11 cellular contexts compared by ENCODE assay signal in the genomic region with DNA sequence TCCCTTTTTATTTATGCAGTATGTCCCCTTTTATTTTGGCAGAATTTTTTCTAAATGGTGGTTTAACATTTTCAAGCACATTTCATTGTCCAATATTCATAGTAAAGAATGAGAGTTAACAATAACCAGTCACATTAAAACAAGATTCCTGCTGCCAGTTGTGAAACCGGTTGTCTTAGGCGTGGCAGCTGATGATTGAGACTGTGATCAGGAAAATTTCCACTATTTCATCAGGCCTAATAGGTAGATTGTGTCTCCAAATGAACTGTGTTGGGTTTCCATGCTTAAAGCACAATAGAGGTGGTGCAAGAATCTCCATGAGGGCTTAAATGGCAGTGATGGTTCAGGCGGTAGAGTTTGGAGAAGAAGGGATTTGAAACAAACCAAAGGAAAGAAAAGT. TPM values are rescaled to one million over a fixed set of nuclear protein-coding genes. Genes with fewer than 3 reads are reported as not detected.
DNase-seq lines count a peak whose midpoint lies in the region; ATAC-seq and TF ChIP-seq lines count a peak whose summit lies in the region.
"Had no signal": no experiment of that assay in that cellular context is flagged by ENCODE, and none has a peak within 500 bp of the region (broad histone marks: within the 10 kb centered on the region; RNA-seq: fewer than 3 reads in every experiment).

No MANE protein-coding gene starts in this region.

- no peak overlapping the region for H3K27ac ChIP-seq in PC-3 (ENCODE audit: low read length)
- H3K27ac ChIP-seq in effector memory CD4-positive, alpha-beta T cell (ENCODE audit: insufficient read depth, low read length, poor library complexity, severe bottlenecking), result peak overlapping the region; percentile 81
- H3K27ac ChIP-seq: C4-2B, WERI-Rb-1 had no signal

- ATAC-seq in PC-3 (no peak), GM18502 (IDR thresholded peaks at IDR 0.05; ENCODE audit: poor library complexity, unreplicated experiment) (no peak), GM21447 (IDR thresholded peaks at IDR 0.05; ENCODE audit: unreplicated experiment) (no peak)
- ATAC-seq in natural killer cell treated with Interleukin-12 subunit alpha and Interleukin-12 subunit beta and Interleukin-15 and Interleukin-18, amount 100 ng/mL, for 72 hours, result no peak

- H3K4me3 ChIP-seq in GM12864 (ENCODE audit: low read depth, low read length) (peak overlapping the region; percentile 64), PC-3 (ENCODE audit: low read length) (no peak overlapping the region)
- peak overlapping the region; percentile 72 for H3K4me3 ChIP-seq in effector memory CD4-positive, alpha-beta T cell (ENCODE audit: insufficient read depth, low read depth, low read length, poor library complexity, severe bottlenecking)

- intact Hi-C loops in PC-3 (cut with micrococcal nuclease), result no loop called here

- no peaks in the 10 kb centered on the region for H4K20me1 ChIP-seq in PC-3 (ENCODE audit: low read length)

- BruUV-seq in PC-3 (replicated peaks; lab: Mats Ljungman, UMichigan), result no TSS peak

- H3K9me3 ChIP-seq in PC-3 (ENCODE audit: low read length), result no peaks in the 10 kb centered on the region
- no peaks in the 10 kb centered on the region for H3K9me3 ChIP-seq in effector memory CD4-positive, alpha-beta T cell (ENCODE audit: control insufficient read depth, low read length)

- H3F3A ChIP-seq in PC-3 (ENCODE audit: low read length, unreplicated experiment), result no peaks in the 10 kb centered on the region

- no peaks in the 10 kb centered on the region for H3K9me3 Mint-ChIP-seq in natural killer cell treated with Interleukin-12 subunit alpha and Interleukin-12 subunit beta and Interleukin-15 and Interleukin-18, amount 100 ng/mL, for 72 hours

- no peaks in the 10 kb centered on the region for H3K36me3 ChIP-seq in PC-3 (ENCODE audit: low read depth, low read length)
- H3K36me3 ChIP-seq in effector memory CD4-positive, alpha-beta T cell (ENCODE audit: control insufficient read depth, insufficient read depth, low read length), result peaks cover 21% of the 10 kb centered on the region

- H3K27me3 ChIP-seq in PC-3 (ENCODE audit: low read length), result no peaks in the 10 kb centered on the region
- no peaks in the 10 kb centered on the region for H3K27me3 ChIP-seq in effector memory CD4-positive, alpha-beta T cell (replicated peaks; ENCODE audit: control insufficient read depth, insufficient read depth, low read length, poor library complexity, severe bottlenecking)

- H3K36me3 Mint-ChIP-seq in natural killer cell treated with Interleukin-12 subunit alpha and Interleukin-12 subunit beta and Interleukin-15 and Interleukin-18, amount 100 ng/mL, for 72 hours, result peaks cover 63% of the 10 kb centered on the region

- no peak overlapping the region for H3K9ac ChIP-seq in PC-3 (ENCODE audit: low read length)

- H3K9me2 ChIP-seq in PC-3 (replicated peaks; ENCODE audit: low read length), result no peaks in the 10 kb centered on the region

- peaks cover 40% of the 10 kb centered on the region for H3K4me1 ChIP-seq in PC-3 (ENCODE audit: insufficient read depth, low read length)
- peaks cover 33% of the 10 kb centered on the region for H3K4me1 ChIP-seq in effector memory CD4-positive, alpha-beta T cell (ENCODE audit: control insufficient read depth, insufficient read depth, low read length, poor library complexity, severe bottlenecking)

- CTCF ChIA-PET in PC-3 (lab: Charles Lee), result no interaction called here

- H3K4me3 Mint-ChIP-seq in natural killer cell treated with Interleukin-12 subunit alpha and Interleukin-12 subunit beta and Interleukin-15 and Interleukin-18, amount 100 ng/mL, for 72 hours, result peak overlapping the region; percentile 98

- no peak overlapping the region for H2AFZ ChIP-seq in PC-3 (ENCODE audit: low read length)

- POLR2A ChIA-PET in PC-3 (lab: Charles Lee; ENCODE audit: unreplicated experiment), result no interaction called here

- H3K4me1 Mint-ChIP-seq in natural killer cell treated with Interleukin-12 subunit alpha and Interleukin-12 subunit beta and Interleukin-15 and Interleukin-18, amount 100 ng/mL, for 72 hours (ENCODE audit: low read depth in 2 of 2), result peaks cover 68 to 71% of the 10 kb centered on the region in 2 donors

- H3K4me2 ChIP-seq in PC-3 (ENCODE audit: low read length), result peak overlapping the region; percentile 45

- peak overlapping the region; percentile 96 to 100 for H3K27ac Mint-ChIP-seq in natural killer cell treated with Interleukin-12 subunit alpha and Interleukin-12 subunit beta and Interleukin-15 and Interleukin-18, amount 100 ng/mL, for 72 hours

- TF ChIP-seq CTCF in GM12864 (IDR thresholded peaks at IDR 0.05; ENCODE audit: low read depth, low read length, missing control alignments) (no peak), PC-3 (conservative IDR thresholded peaks at IDR 0.05; ENCODE audit: low read depth, low read length) (no peak)

- 0 out of 2 replicates have a peak, but pooled peaks cover 4% of the 10 kb centered on the region for H3K79me2 ChIP-seq in PC-3 (ENCODE audit: low read length)

- H3K27me3 Mint-ChIP-seq in natural killer cell treated with Interleukin-12 subunit alpha and Interleukin-12 subunit beta and Interleukin-15 and Interleukin-18, amount 100 ng/mL, for 72 hours, result no peaks in the 10 kb centered on the region

- DNase-seq in GM12864 (ENCODE audit: low read depth), result no peak
- DNase-seq in PC-3, result peak; percentile 50
- DNase-seq in effector memory CD4-positive, alpha-beta T cell, result no peak
- no peak for DNase-seq in natural killer cell treated with Interleukin-12 subunit alpha and Interleukin-12 subunit beta and Interleukin-15 and Interleukin-18, amount 100 ng/mL, for 72 hours (ENCODE audit: low spot score)
- DNase-seq in nucleus accumbens (lab: John Stamatoyannopoulos, UW), result no peak
- DNase-seq: kidney glomerular epithelial cell, NCI-H1048, WERI-Rb-1 had no signal

RNA-seq across cellular contexts. Expression of gene PRDM1, which starts 15.3 kb away (rescaled TPM):
- 2.0 and 2.5 TPM in 2 replicates for total RNA-seq in PC-3 (2014; rRNA removed)
- 100 to 1,000 TPM; 174 to 192 TPM for total RNA-seq in natural killer cell treated with Interleukin-12 subunit alpha and Interleukin-12 subunit beta and Interleukin-15 and Interleukin-18, amount 100 ng/mL, for 72 hours

Comparison
In these comparisons a context has a peak if more than half of its experiments do, and no peak if none do; other contexts are left out.
1. RNA of gene PRDM1, which starts 15.3 kb away (total RNA-seq): 174 to 192 TPM in natural killer cell treated with Interleukin-12 subunit alpha and Interleukin-12 subunit beta and Interleukin-15 and Interleukin-18, amount 100 ng/mL, for 72 hours; 2.0 to 2.5 TPM in PC-3; every median in the first group is over 10 times any median in the second.